13 cellular contexts compared by ENCODE assay signal in genomic region chr9:123867034-123867433, GRCh38.
DNase-seq lines count a peak whose midpoint lies in the region; ATAC-seq and TF ChIP-seq lines count a peak whose summit lies in the region.
"Had no signal": no experiment of that assay in that cellular context is flagged by ENCODE, and none has a peak within 500 bp of the region (broad histone marks: within the 10 kb centered on the region; RNA-seq: fewer than 3 reads in every experiment).

No MANE protein-coding gene starts in this region.

- no peak overlapping the region for H3K9ac ChIP-seq in OCI-LY1 (ENCODE audit: low read length)

- H3K4me1 Mint-ChIP-seq in activated naive CD4-positive, alpha-beta T cell treated with anti-CD3 and anti-CD28 coated beads, Interleukin-2, amount 50 U/mL, for 24 hours, result peaks cover 35% of the 10 kb centered on the region
- H3K4me1 Mint-ChIP-seq in dendritic cell treated with granulocyte-macrophage colony-stimulating factor and Interleukin-4, amounts not matched to agents 40 ng/mL and 50 ng/mL, for 4 days (ENCODE audit: low read depth), result peaks cover 58% of the 10 kb centered on the region
- peaks cover 13% of the 10 kb centered on the region for H3K4me1 Mint-ChIP-seq in stimulated activated memory B cell treated with anti-CD40 and anti-IgM and Interleukin-4, amounts not matched to agents 10 μg/mL and 1 μg/mL and 100 μg/mL, for 72 hours

- no peak overlapping the region for H2AFZ ChIP-seq in OCI-LY1 (ENCODE audit: low read length)

- no peaks in the 10 kb centered on the region for H3K36me3 ChIP-seq in OCI-LY1 (ENCODE audit: insufficient read depth, low read length)
- H3K36me3 ChIP-seq: suprapubic skin had no signal

- peaks cover 5% of the 10 kb centered on the region for H3K36me3 Mint-ChIP-seq in activated naive CD4-positive, alpha-beta T cell treated with anti-CD3 and anti-CD28 coated beads, Interleukin-2, amount 50 U/mL, for 24 hours
- H3K36me3 Mint-ChIP-seq in dendritic cell treated with granulocyte-macrophage colony-stimulating factor and Interleukin-4, amounts not matched to agents 40 ng/mL and 50 ng/mL, for 4 days (ENCODE audit: low read depth), result peaks cover 10% of the 10 kb centered on the region
- peaks cover 6% of the 10 kb centered on the region for H3K36me3 Mint-ChIP-seq in stimulated activated memory B cell treated with anti-CD40 and anti-IgM and Interleukin-4, amounts not matched to agents 10 μg/mL and 1 μg/mL and 100 μg/mL, for 72 hours

- H3K27me3 Mint-ChIP-seq in activated naive CD4-positive, alpha-beta T cell treated with anti-CD3 and anti-CD28 coated beads, Interleukin-2, amount 50 U/mL, for 24 hours, result no peaks in the 10 kb centered on the region
- H3K27me3 Mint-ChIP-seq in dendritic cell treated with granulocyte-macrophage colony-stimulating factor and Interleukin-4, amounts not matched to agents 40 ng/mL and 50 ng/mL, for 4 days, result no peaks in the 10 kb centered on the region
- H3K27me3 Mint-ChIP-seq in stimulated activated memory B cell treated with anti-CD40 and anti-IgM and Interleukin-4, amounts not matched to agents 10 μg/mL and 1 μg/mL and 100 μg/mL, for 72 hours, result no peaks in the 10 kb centered on the region

- H3K4me3 Mint-ChIP-seq in activated naive CD4-positive, alpha-beta T cell treated with anti-CD3 and anti-CD28 coated beads, Interleukin-2, amount 50 U/mL, for 24 hours, result peak overlapping the region; percentile 31
- peak overlapping the region; percentile 40 for H3K4me3 Mint-ChIP-seq in dendritic cell treated with granulocyte-macrophage colony-stimulating factor and Interleukin-4, amounts not matched to agents 40 ng/mL and 50 ng/mL, for 4 days
- no peak overlapping the region for H3K4me3 Mint-ChIP-seq in stimulated activated memory B cell treated with anti-CD40 and anti-IgM and Interleukin-4, amounts not matched to agents 10 μg/mL and 1 μg/mL and 100 μg/mL, for 72 hours

- H3K9me2 ChIP-seq in OCI-LY1 (ENCODE audit: low read depth, low read length), result no peaks in the 10 kb centered on the region

- TF ChIP-seq CTCF in OCI-LY1 (IDR thresholded peaks at IDR 0.05; ENCODE audit: low read length), result no peak

- H3K79me2 ChIP-seq in OCI-LY1 (ENCODE audit: insufficient read depth, low read length), result no peaks in the 10 kb centered on the region

- H3K4me2 ChIP-seq in OCI-LY1 (ENCODE audit: low read length), result no peak overlapping the region

- DNase-seq in activated naive CD4-positive, alpha-beta T cell treated with Interleukin-2 at 50 U/mL for 16 hours, result no peak
- DNase-seq: activated effector memory CD4-positive, alpha-beta T cell treated with Interleukin-2 at 50 U/mL for 16 hours; kidney glomerular epithelial cell; NCI-H2107; stimulated activated CD4-positive, alpha-beta T cell treated with anti-CD3 and anti-CD28 coated beads, Interleukin-4, amount 100 ng/mL, for 4 hours had no signal

- H3K9me3 Mint-ChIP-seq in activated naive CD4-positive, alpha-beta T cell treated with anti-CD3 and anti-CD28 coated beads, Interleukin-2, amount 50 U/mL, for 24 hours, result no peaks in the 10 kb centered on the region
- H3K9me3 Mint-ChIP-seq in dendritic cell treated with granulocyte-macrophage colony-stimulating factor and Interleukin-4, amounts not matched to agents 40 ng/mL and 50 ng/mL, for 4 days, result no peaks in the 10 kb centered on the region
- no peaks in the 10 kb centered on the region for H3K9me3 Mint-ChIP-seq in stimulated activated memory B cell treated with anti-CD40 and anti-IgM and Interleukin-4, amounts not matched to agents 10 μg/mL and 1 μg/mL and 100 μg/mL, for 72 hours

- peak overlapping the region; percentile 20 for H3K27ac Mint-ChIP-seq in activated naive CD4-positive, alpha-beta T cell treated with anti-CD3 and anti-CD28 coated beads, Interleukin-2, amount 50 U/mL, for 24 hours
- peak overlapping the region; percentile 96 for H3K27ac Mint-ChIP-seq in dendritic cell treated with granulocyte-macrophage colony-stimulating factor and Interleukin-4, amounts not matched to agents 40 ng/mL and 50 ng/mL, for 4 days
- H3K27ac Mint-ChIP-seq in stimulated activated memory B cell treated with anti-CD40 and anti-IgM and Interleukin-4, amounts not matched to agents 10 μg/mL and 1 μg/mL and 100 μg/mL, for 72 hours, result no peak overlapping the region

- intact Hi-C loops in dendritic cell treated with granulocyte-macrophage colony-stimulating factor and Interleukin-4, amounts not matched to agents 40 ng/mL and 50 ng/mL, for 4 days (cut with micrococcal nuclease), result loop anchor here (2.0 kb wide), 1 partner anchor 62 kb away; no protein-coding TSS in a partner anchor

- H4K20me1 ChIP-seq in OCI-LY1 (ENCODE audit: insufficient read depth, low read length), result no peaks in the 10 kb centered on the region

- peak overlapping the region; percentile 24 for H3K27ac ChIP-seq in OCI-LY1 (ENCODE audit: low read depth, low read length, poor library complexity, severe bottlenecking)

- H3F3A ChIP-seq in OCI-LY1 (ENCODE audit: insufficient read depth, low read length), result no peaks in the 10 kb centered on the region; the same call in 1 of the 2 replicates

- no peaks in the 10 kb centered on the region for H3K9me3 ChIP-seq in OCI-LY1 (ENCODE audit: low read length)
- H3K9me3 ChIP-seq: suprapubic skin had no signal

- H3K27me3 ChIP-seq in OCI-LY1 (ENCODE audit: insufficient read depth, low read length), result no peaks in the 10 kb centered on the region
- H3K27me3 ChIP-seq: suprapubic skin had no signal

- ATAC-seq in stimulated activated memory B cell treated with anti-CD40 and anti-IgM and Interleukin-4, amounts not matched to agents 10 μg/mL and 1 μg/mL and 100 μg/mL, for 72 hours, result peak; percentile 76
- ATAC-seq in GM18520 (IDR thresholded peaks at IDR 0.05; ENCODE audit: unreplicated experiment) (no peak), GM21390 (IDR thresholded peaks at IDR 0.05; ENCODE audit: unreplicated experiment) (no peak), GM19455 (IDR thresholded peaks at IDR 0.05; ENCODE audit: unreplicated experiment) (no peak)

- H3K4me1 ChIP-seq in OCI-LY1 (ENCODE audit: insufficient read depth, low read length, severe bottlenecking), result peaks cover 22% of the 10 kb centered on the region

- H3K4me3 ChIP-seq in OCI-LY1 (ENCODE audit: low read depth, low read length, poor library complexity, severe bottlenecking), result no peak overlapping the region
- H3K4me3 ChIP-seq: suprapubic skin had no signal
